Comparison of ENCODE assay signal across 9 cellular contexts in the genomic region with DNA sequence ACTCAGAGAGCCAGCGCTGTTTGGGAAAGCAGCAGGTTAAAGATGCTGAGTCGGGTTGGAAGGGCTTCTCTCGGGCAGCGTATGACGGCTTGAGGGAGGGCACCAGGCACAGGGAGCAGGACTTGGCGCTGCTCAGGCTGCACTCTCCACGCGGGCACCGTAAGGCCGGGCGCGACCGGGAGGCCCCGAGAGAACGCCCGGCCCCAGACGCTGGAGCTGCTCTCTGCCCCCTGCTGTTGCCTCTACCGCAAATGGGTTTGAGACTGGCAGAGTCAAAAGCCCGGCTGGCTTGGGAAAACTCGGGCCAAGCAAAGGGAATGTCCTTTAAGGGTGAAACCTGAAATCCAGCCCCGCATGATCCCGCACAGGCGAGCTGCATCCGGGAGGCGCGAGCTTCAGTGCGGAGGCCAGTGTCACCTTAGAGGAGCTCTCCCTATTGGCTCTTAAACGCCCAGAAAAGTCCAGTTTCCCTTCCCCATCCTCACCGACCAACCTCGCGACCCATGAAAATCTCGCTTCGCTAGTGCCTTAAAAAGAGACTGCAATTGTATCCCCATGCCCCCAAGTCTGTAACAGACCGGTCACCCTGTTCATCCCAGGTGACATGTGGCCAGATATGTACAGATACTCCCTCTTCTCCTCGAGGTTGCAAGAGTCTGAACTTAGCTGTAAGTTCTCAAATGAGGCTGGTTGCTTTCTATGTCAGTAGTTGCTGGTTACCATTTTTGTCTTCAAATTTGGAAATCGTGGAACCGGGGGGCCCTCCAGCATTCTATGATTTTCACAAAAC. TPM values are rescaled to one million over a fixed set of nuclear protein-coding genes. Genes with fewer than 3 reads are reported as not detected.
A peak's percentile ranks its signal among the peaks of the same experiment; 100 is the strongest.
DNase-seq lines count a peak whose midpoint lies in the region; ATAC-seq and TF ChIP-seq lines count a peak whose summit lies in the region.
"Had no signal": no experiment of that assay in that cellular context is flagged by ENCODE, and none has a peak within 500 bp of the region (broad histone marks: within the 10 kb centered on the region; RNA-seq: fewer than 3 reads in every experiment).

No MANE protein-coding gene starts in this region.

- H3K27me3 ChIP-seq in muscle layer of duodenum (ENCODE audit: low read depth, low read length) = peaks cover 70% of the 10 kb centered on the region

- H3K4me3 ChIP-seq in muscle layer of duodenum (ENCODE audit: low read depth in 1 of 2, low read length in 2 of 2) = peak overlapping the region; percentile 59 to 72

- peaks cover 0 to 50% of the 10 kb centered on the region in 2 donors for H3K4me1 ChIP-seq in muscle layer of duodenum (ENCODE audit: control insufficient read depth in 1 of 2, insufficient read depth in 2 of 2, low read length in 2 of 2)

- no peaks in the 10 kb centered on the region for H3K9me3 ChIP-seq in muscle layer of duodenum (ENCODE audit: control insufficient read depth in 1 of 2, low read length in 2 of 2)

- H3K4me1 Mint-ChIP-seq in endothelial cell (ENCODE audit: unreplicated experiment) = peaks cover 49% of the 10 kb centered on the region

- peaks cover 48% of the 10 kb centered on the region for H3K27me3 Mint-ChIP-seq in endothelial cell (ENCODE audit: unreplicated experiment)

- peak overlapping the region; percentile 83 for H3K4me3 Mint-ChIP-seq in endothelial cell (ENCODE audit: unreplicated experiment)

- TF ChIP-seq CTCF in endothelial cell (IDR thresholded peaks at IDR 0.05; ENCODE audit: unreplicated experiment) = no peak

- H3K9me3 Mint-ChIP-seq in endothelial cell (ENCODE audit: unreplicated experiment) = no peaks in the 10 kb centered on the region

- H3K36me3 ChIP-seq in muscle layer of duodenum (ENCODE audit: control insufficient read depth in 1 of 2, insufficient read depth in 2 of 2, low read length in 2 of 2) = no peaks in the 10 kb centered on the region

- ATAC-seq in GM19452 (IDR thresholded peaks at IDR 0.05; ENCODE audit: unreplicated experiment) = no peak

- no peak overlapping the region for H3K27ac Mint-ChIP-seq in endothelial cell (ENCODE audit: unreplicated experiment)

- no peaks in the 10 kb centered on the region for H3K36me3 Mint-ChIP-seq in endothelial cell (ENCODE audit: low read depth, unreplicated experiment)

- DNase-seq in COLO668 (lab: John Stamatoyannopoulos, UW; ENCODE audit: unreplicated experiment) (peak; percentile 19), NCI-H2107 treated with DMSO at 0.1 percent for 48 hours (lab: John Stamatoyannopoulos, UW; ENCODE audit: unreplicated experiment) (peak; percentile 29), endothelial cell (ENCODE audit: low spot score) (peak; percentile 53), RPMI8226 (no peak), T-helper 2 cell (no peak), NCI-H2171 treated with DMSO at 0.1 percent for 48 hours (lab: John Stamatoyannopoulos, UW) (no peak)

- no peak overlapping the region for H3K27ac ChIP-seq in muscle layer of duodenum (ENCODE audit: low read length)
- H3K27ac ChIP-seq: HL-60 had no signal

RNA-seq across cellular contexts. Expression of a gene that starts 1.1 kb away (rescaled TPM):
- not detected for total RNA-seq in endothelial cell (ENCODE audit: unreplicated experiment)

Comparison
In these comparisons a context has a peak if more than half of its experiments do, and no peak if none do; other contexts are left out.
1. DNase-seq: peak in COLO668 (single experiment), NCI-H2107 treated with DMSO at 0.1 percent for 48 hours (single experiment) and endothelial cell (single experiment); none in RPMI8226 (single experiment), T-helper 2 cell (0 of 5) and NCI-H2171 treated with DMSO at 0.1 percent for 48 hours (single experiment).